In the genomic region with DNA sequence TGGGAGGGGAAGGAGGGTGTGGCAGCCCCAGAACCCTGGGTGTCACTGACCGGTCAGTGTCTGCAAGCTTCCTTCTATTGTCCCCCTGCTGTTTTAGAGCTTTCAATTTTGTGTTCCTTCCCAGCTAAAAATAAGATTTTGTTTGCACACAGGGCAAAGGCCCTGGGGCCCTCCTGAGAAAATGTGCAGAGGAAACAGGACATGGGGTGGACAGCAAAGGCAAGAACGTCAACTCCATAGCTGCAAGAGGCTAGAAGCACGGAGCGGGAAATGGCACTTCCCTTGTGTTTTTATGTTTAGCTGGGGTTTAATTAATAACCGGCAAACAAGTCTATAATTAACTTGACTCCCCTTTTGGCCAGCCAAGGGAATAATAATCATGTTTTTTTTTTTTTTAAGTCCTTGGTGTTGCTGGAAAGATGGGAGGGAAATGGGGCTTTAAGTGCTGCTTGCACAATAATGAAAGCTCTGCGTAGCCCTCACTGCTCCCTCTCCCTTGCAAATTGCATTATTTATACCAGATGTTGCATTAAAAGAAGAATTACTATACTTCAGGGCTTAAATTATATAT, we compare ENCODE assay signal across 24 cellular contexts.
A peak's percentile ranks its signal among the peaks of the same experiment; 100 is the strongest.
DNase-seq lines count a peak whose midpoint lies in the region; ATAC-seq and TF ChIP-seq lines count a peak whose summit lies in the region.
"Had no signal": no experiment of that assay in that cellular context is flagged by ENCODE, and none has a peak within 500 bp of the region (broad histone marks: within the 10 kb centered on the region; RNA-seq: fewer than 3 reads in every experiment).

No MANE protein-coding gene starts in this region.

- peak overlapping the region; percentile 25 for H3K27ac ChIP-seq in left ventricle myocardium inferior (replicated peaks)
- no peak overlapping the region for H3K27ac ChIP-seq in right atrium auricular region
- H3K27ac ChIP-seq in PC-3 (ENCODE audit: low read length), result no peak overlapping the region
- H3K27ac ChIP-seq: C4-2B, upper lobe of left lung had no signal

- H3K9me2 ChIP-seq in PC-3 (replicated peaks; ENCODE audit: low read length), result no peaks in the 10 kb centered on the region

- H3K9ac ChIP-seq in PC-3 (ENCODE audit: low read length), result no peak overlapping the region

- H3K27me3 Mint-ChIP-seq in activated CD4-positive, alpha-beta memory T cell treated with anti-CD3 and anti-CD28 coated beads for 36 hours, result peaks cover 22% of the 10 kb centered on the region

- DNase-seq in left ventricle myocardium inferior, result no peak
- no peak for DNase-seq in right atrium auricular region (ENCODE audit: low spot score)
- DNase-seq in astrocyte of the spinal cord (ENCODE audit: low read depth, low spot score), result peak; percentile 29
- no peak for DNase-seq in left lobe of liver (ENCODE audit: low spot score)
- DNase-seq in activated CD4-positive, alpha-beta memory T cell treated with anti-CD3 and anti-CD28 coated beads for 36 hours, result no peak
- no peak for DNase-seq in left colon
- DNase-seq in PC-3, result no peak
- no peak for DNase-seq in dedifferentiated amniotic fluid mesenchymal stem cell (ENCODE audit: extremely low spot score)
- DNase-seq: ACHN; activated CD4-positive, alpha-beta T cell treated with anti-CD3 and anti-CD28 coated beads, Interleukin-2, amount 10 ng/mL, durations not matched to agents 7 days and 5 days; activated naive CD4-positive, alpha-beta T cell; anterior cingulate cortex; DMS 273 treated with DMSO at 0.1 percent for 48 hours; mesendoderm; NCI-H1694; NCI-H345; stimulated activated CD4-positive, alpha-beta T cell treated with anti-CD3 and anti-CD28 coated beads, Interleukin-4, amount 100 ng/mL, for 4 hours; T-cell; upper lobe of left lung had no signal

- H4K20me1 ChIP-seq in PC-3 (ENCODE audit: low read length), result no peaks in the 10 kb centered on the region

- ATAC-seq in left lobe of liver (peak; percentile 54), left colon (no peak), PC-3 (no peak)
- ATAC-seq: natural killer cell treated with Interleukin-12 subunit alpha and Interleukin-12 subunit beta and Interleukin-15 and Interleukin-18, amount 100 ng/mL, for 72 hours; T-cell had no signal

- H3K9me3 ChIP-seq in left ventricle myocardium inferior (replicated peaks), result no peaks in the 10 kb centered on the region
- no peaks in the 10 kb centered on the region for H3K9me3 ChIP-seq in right atrium auricular region
- H3K9me3 ChIP-seq in PC-3 (ENCODE audit: low read length), result no peaks in the 10 kb centered on the region
- H3K9me3 ChIP-seq: upper lobe of left lung had no signal

- H3K9me3 Mint-ChIP-seq in activated CD4-positive, alpha-beta memory T cell treated with anti-CD3 and anti-CD28 coated beads for 36 hours, result no peaks in the 10 kb centered on the region
- H3K9me3 Mint-ChIP-seq: activated CD4-positive, alpha-beta T cell treated with anti-CD3 and anti-CD28 coated beads, Interleukin-2, amount 10 ng/mL, durations not matched to agents 7 days and 5 days; central memory CD8-positive, alpha-beta T cell; natural killer cell treated with Interleukin-12 subunit alpha and Interleukin-12 subunit beta and Interleukin-15 and Interleukin-18, amount 100 ng/mL, for 72 hours; T-cell had no signal

- no peak overlapping the region for H3K27ac Mint-ChIP-seq in activated CD4-positive, alpha-beta memory T cell treated with anti-CD3 and anti-CD28 coated beads for 36 hours
- H3K27ac Mint-ChIP-seq: activated CD4-positive, alpha-beta T cell treated with anti-CD3 and anti-CD28 coated beads, Interleukin-2, amount 10 ng/mL, durations not matched to agents 7 days and 5 days; natural killer cell treated with Interleukin-12 subunit alpha and Interleukin-12 subunit beta and Interleukin-15 and Interleukin-18, amount 100 ng/mL, for 72 hours; progenitor cell of endocrine pancreas; T-cell had no signal

- BruUV-seq in PC-3 (replicated peaks; lab: Mats Ljungman, UMichigan), result no TSS peak

- H3K4me3 ChIP-seq in left ventricle myocardium inferior (no peak overlapping the region), right atrium auricular region (no peak overlapping the region), astrocyte of the spinal cord (ENCODE audit: low read depth, low read length) (no peak overlapping the region), PC-3 (ENCODE audit: low read length) (no peak overlapping the region)
- H3K4me3 ChIP-seq: smooth muscle cell, upper lobe of left lung had no signal

- no peak overlapping the region for H3K4me3 Mint-ChIP-seq in activated CD4-positive, alpha-beta memory T cell treated with anti-CD3 and anti-CD28 coated beads for 36 hours
- H3K4me3 Mint-ChIP-seq: activated CD4-positive, alpha-beta T cell treated with anti-CD3 and anti-CD28 coated beads, Interleukin-2, amount 10 ng/mL, durations not matched to agents 7 days and 5 days; central memory CD8-positive, alpha-beta T cell; natural killer cell treated with Interleukin-12 subunit alpha and Interleukin-12 subunit beta and Interleukin-15 and Interleukin-18, amount 100 ng/mL, for 72 hours; T-cell had no signal

- H3K27me3 ChIP-seq in left ventricle myocardium inferior (ENCODE audit: low read depth) (no peaks in the 10 kb centered on the region), right atrium auricular region (no peaks in the 10 kb centered on the region), PC-3 (ENCODE audit: low read length) (no peaks in the 10 kb centered on the region)
- H3K27me3 ChIP-seq: upper lobe of left lung had no signal

- TF ChIP-seq CTCF in left ventricle myocardium inferior (IDR thresholded peaks at IDR 0.05; ENCODE audit: borderline replicate concordance) (no peak), right atrium auricular region (IDR thresholded peaks at IDR 0.05) (no peak), astrocyte of the spinal cord (IDR thresholded peaks at IDR 0.05; ENCODE audit: low read depth, low read length) (no peak), PC-3 (conservative IDR thresholded peaks at IDR 0.05; ENCODE audit: low read depth, low read length) (no peak)

- no peaks in the 10 kb centered on the region for H3K4me1 Mint-ChIP-seq in activated CD4-positive, alpha-beta memory T cell treated with anti-CD3 and anti-CD28 coated beads for 36 hours (ENCODE audit: low read depth)
- H3K4me1 Mint-ChIP-seq: activated CD4-positive, alpha-beta T cell treated with anti-CD3 and anti-CD28 coated beads, Interleukin-2, amount 10 ng/mL, durations not matched to agents 7 days and 5 days; central memory CD8-positive, alpha-beta T cell; T-cell had no signal

- no peaks in the 10 kb centered on the region for H3K79me2 ChIP-seq in PC-3 (ENCODE audit: low read length)

- in situ Hi-C loops in astrocyte of the spinal cord (cut with HindIII; ENCODE audit: low sequenced_read_pairs), result no loop called here

- H3K4me2 ChIP-seq in PC-3 (ENCODE audit: low read length), result no peak overlapping the region
- H3K4me2 ChIP-seq: smooth muscle cell had no signal

- H3K4me1 ChIP-seq in left ventricle myocardium inferior (peaks cover 25% of the 10 kb centered on the region), right atrium auricular region (peaks cover 0 to 5% of the 10 kb centered on the region in 2 donors), PC-3 (ENCODE audit: insufficient read depth, low read length) (peaks cover 32% of the 10 kb centered on the region)

- H3K36me3 ChIP-seq in left ventricle myocardium inferior (no peaks in the 10 kb centered on the region), right atrium auricular region (no peaks in the 10 kb centered on the region), PC-3 (ENCODE audit: low read depth, low read length) (no peaks in the 10 kb centered on the region)
- H3K36me3 ChIP-seq: upper lobe of left lung had no signal

- intact Hi-C loops in left ventricle myocardium inferior (cut with micrococcal nuclease), result no loop called here
- intact Hi-C loops in activated CD4-positive, alpha-beta memory T cell treated with anti-CD3 and anti-CD28 coated beads for 36 hours (cut with micrococcal nuclease), result no loop called here
- intact Hi-C loops in left colon (cut with DNase I, micrococcal nuclease), result no loop called here
- intact Hi-C loops in PC-3 (cut with micrococcal nuclease), result loop anchor here (10.0 kb wide), 2 partner anchors 192 to 1098 kb away; a partner anchor contains a TSS

- no peaks in the 10 kb centered on the region for H3K36me3 Mint-ChIP-seq in activated CD4-positive, alpha-beta memory T cell treated with anti-CD3 and anti-CD28 coated beads for 36 hours
- H3K36me3 Mint-ChIP-seq: natural killer cell treated with Interleukin-12 subunit alpha and Interleukin-12 subunit beta and Interleukin-15 and Interleukin-18, amount 100 ng/mL, for 72 hours; T-cell had no signal

- no peaks in the 10 kb centered on the region for H3F3A ChIP-seq in PC-3 (ENCODE audit: low read length, unreplicated experiment)

- no peak overlapping the region for H2AFZ ChIP-seq in PC-3 (ENCODE audit: low read length)

- POLR2A ChIA-PET in activated CD4-positive, alpha-beta memory T cell treated with anti-CD3 and anti-CD28 coated beads for 36 hours (lab: Charles Lee), result no interaction called here
- POLR2A ChIA-PET in PC-3 (lab: Charles Lee; ENCODE audit: unreplicated experiment), result interaction anchor here (0.7 kb wide), 1 partner anchor 1101 kb away, joined by 3 read pairs; no protein-coding TSS in a partner anchor

- CTCF ChIA-PET in activated CD4-positive, alpha-beta memory T cell treated with anti-CD3 and anti-CD28 coated beads for 36 hours (lab: Charles Lee), result interaction anchor here (0.6 to 0.7 kb wide), 2 partner anchors 36 to 1098 kb away, joined by 3 read pairs; no protein-coding TSS in a partner anchor
- CTCF ChIA-PET in PC-3 (lab: Charles Lee), result no interaction called here
